ENCODE assay signal across 20 cellular contexts in genomic region chr1:184405094-184405493, GRCh38.
"Had no signal": no experiment of that assay in that cellular context is flagged by ENCODE, and none has a peak within 500 bp of the region (broad histone marks: within the 10 kb centered on the region; RNA-seq: fewer than 3 reads in every experiment).

No MANE protein-coding gene starts in this region.

- DNase-seq: cortex of kidney; dorsolateral prefrontal cortex; effector CD8-positive, alpha-beta T cell; heart left ventricle; hippocampal formation; naive B cell; nucleus accumbens; ovary; right cardiac atrium; small intestine; stimulated activated CD4-positive, alpha-beta T cell treated with anti-CD3 and anti-CD28 coated beads, Interleukin-12 subunit alpha, Interleukin-12 subunit beta, amount 100 ng/mL, for 4 hours; stimulated activated naive CD4-positive, alpha-beta T cell; stomach; thyroid gland; upper lobe of left lung had no signal

- H3K9me3 Mint-ChIP-seq: naive B cell, neural crest cell had no signal

- H3K4me3 Mint-ChIP-seq: naive B cell, neural crest cell had no signal

- H3K36me3 Mint-ChIP-seq: naive B cell had no signal

- H3K4me3 ChIP-seq: dorsolateral prefrontal cortex, heart left ventricle, lung, ovary, stomach, thyroid gland, upper lobe of left lung, vagina had no signal

- H3K9me3 ChIP-seq: heart left ventricle, ovary, stomach, thyroid gland, upper lobe of left lung, vagina had no signal

- H3K4me1 Mint-ChIP-seq: naive B cell had no signal

- H3K27me3 Mint-ChIP-seq: naive B cell had no signal

- H3K27ac Mint-ChIP-seq: naive B cell had no signal

- H3K27me3 ChIP-seq: dorsolateral prefrontal cortex, heart left ventricle, ovary, stomach, thyroid gland, upper lobe of left lung, vagina had no signal

- H3K36me3 ChIP-seq: heart left ventricle, ovary, stomach, thyroid gland, upper lobe of left lung, vagina had no signal

- H3K27ac ChIP-seq: dorsolateral prefrontal cortex, heart left ventricle, ovary, stomach, thyroid gland, vagina had no signal

- ATAC-seq: esophagus mucosa, heart left ventricle, left lobe of liver, right cardiac atrium had no signal
